ENCODE assay signal across 9 cellular contexts in genomic region chr1:46133946-46134345, GRCh38. TPM values are rescaled to one million over a fixed set of nuclear protein-coding genes. Genes with fewer than 3 reads are reported as not detected.
DNase-seq lines count a peak whose midpoint lies in the region; ATAC-seq and TF ChIP-seq lines count a peak whose summit lies in the region.
"Had no signal": no experiment of that assay in that cellular context is flagged by ENCODE, and none has a peak within 500 bp of the region (broad histone marks: within the 10 kb centered on the region; RNA-seq: fewer than 3 reads in every experiment).

No MANE protein-coding gene starts in this region.

- ATAC-seq in HG03571 (IDR thresholded peaks at IDR 0.05; ENCODE audit: unreplicated experiment) (no peak), GM21619 (IDR thresholded peaks at IDR 0.05; ENCODE audit: unreplicated experiment) (no peak)

- H4K20me1 ChIP-seq in Karpas-422 (ENCODE audit: insufficient read depth, low read depth, low read length) (no peaks in the 10 kb centered on the region), neural progenitor cell (ENCODE audit: low read depth) (peaks cover 24% of the 10 kb centered on the region)

- peak overlapping the region; percentile 97 for H3K4me3 Mint-ChIP-seq in neural progenitor cell

- H3K9me3 Mint-ChIP-seq in neural progenitor cell = no peaks in the 10 kb centered on the region

- peaks cover 34% of the 10 kb centered on the region for H3K4me1 ChIP-seq in Karpas-422 (ENCODE audit: low read length)
- peaks cover 49% of the 10 kb centered on the region for H3K4me1 ChIP-seq in neural progenitor cell

- H3K27me3 ChIP-seq in Karpas-422 (ENCODE audit: low read length) = no peaks in the 10 kb centered on the region
- H3K27me3 ChIP-seq in neural progenitor cell = no peaks in the 10 kb centered on the region

- peaks cover 55% of the 10 kb centered on the region for H3F3A ChIP-seq in neural progenitor cell (ENCODE audit: low read depth)

- peak overlapping the region; percentile 82 for H3K4me2 ChIP-seq in Karpas-422 (ENCODE audit: low read depth, low read length, poor library complexity, severe bottlenecking)
- H3K4me2 ChIP-seq in neural progenitor cell = peak overlapping the region; percentile 83

- H3K27me3 Mint-ChIP-seq in neural progenitor cell (ENCODE audit: insufficient read depth, low read depth) = peaks cover 2% of the 10 kb centered on the region

- H3K36me3 Mint-ChIP-seq in neural progenitor cell = no peaks in the 10 kb centered on the region

- peaks cover 47% of the 10 kb centered on the region for H3K4me1 Mint-ChIP-seq in neural progenitor cell

- TF ChIP-seq CTCF in astrocyte of the cerebellum (IDR thresholded peaks at IDR 0.05; ENCODE audit: low read depth, low read length, missing control alignments) (no peak), neural progenitor cell (IDR thresholded peaks at IDR 0.05) (no peak)

- H3K27ac ChIP-seq in Karpas-422 (ENCODE audit: low read length) (no peak overlapping the region), neural progenitor cell (peak overlapping the region; percentile 100)

- peaks cover 33% of the 10 kb centered on the region for H3K79me2 ChIP-seq in Karpas-422 (ENCODE audit: low read length)
- H3K79me2 ChIP-seq in neural progenitor cell (ENCODE audit: low read depth) = peaks cover 34% of the 10 kb centered on the region

- POLR2A ChIA-PET in HEK293T (lab: Yijun Ruan, JAX) = interaction anchor here (1.0 to 1.6 kb wide), 4 partner anchors 21 to 112 kb away, joined by 3 to 4 read pairs (median 3); no protein-coding TSS in a partner anchor

- H3K9me3 ChIP-seq in Karpas-422 (ENCODE audit: low read length) (no peaks in the 10 kb centered on the region), neural progenitor cell (ENCODE audit: low read depth) (no peaks in the 10 kb centered on the region)

- CTCF ChIA-PET in HEK293T (lab: Yijun Ruan, JAX) = interaction anchor here (0.6 kb wide), 1 partner anchor 14 kb away, joined by 6 read pairs; no protein-coding TSS in a partner anchor

- in situ Hi-C loops in astrocyte of the cerebellum (cut with HindIII; ENCODE audit: low sequenced_read_pairs) = no loop called here

- H3K9me2 ChIP-seq in Karpas-422 (replicated peaks; ENCODE audit: insufficient read depth, low read length) = no peaks in the 10 kb centered on the region

- H2AFZ ChIP-seq in Karpas-422 (ENCODE audit: low read length) (no peak overlapping the region), neural progenitor cell (replicated peaks) (no peak overlapping the region)

- H3K9ac ChIP-seq in Karpas-422 (ENCODE audit: low read length) (peak overlapping the region; percentile 92), neural progenitor cell (peak overlapping the region; percentile 21)

- DNase-seq in DMS153 (lab: John Stamatoyannopoulos, UW) = peak; percentile 28
- no peak for DNase-seq in Karpas-422
- no peak for DNase-seq in astrocyte of the cerebellum (ENCODE audit: low read depth)
- peak; percentile 62 for DNase-seq in neural progenitor cell (ENCODE audit: low spot score)
- DNase-seq in stimulated activated naive CD4-positive, alpha-beta T cell (lab: John Stamatoyannopoulos, UW) = no peak
- no peak for DNase-seq in HEK293T (ENCODE audit: extremely low spot score)

- H3K4me3 ChIP-seq in Karpas-422 (ENCODE audit: low read length) (peak overlapping the region; percentile 75), astrocyte of the cerebellum (ENCODE audit: low read depth, low read length) (peak overlapping the region; percentile 90), neural progenitor cell (peak overlapping the region; percentile 95)

- H3K36me3 ChIP-seq in Karpas-422 (ENCODE audit: insufficient read depth, low read length) = no peaks in the 10 kb centered on the region
- no peaks in the 10 kb centered on the region for H3K36me3 ChIP-seq in neural progenitor cell

- peak overlapping the region; percentile 100 for H3K27ac Mint-ChIP-seq in neural progenitor cell

TF ChIP-seq in HEK293T, 16 proteins besides CTCF, POLR2A, EP300 and RAD21:
- TF ChIP-seq BHLHE40 (IDR thresholded peaks at IDR 0.05; ENCODE audit: borderline replicate concordance) = no peak
- no peak for TF ChIP-seq SUZ12 (IDR thresholded peaks at IDR 0.05)

RNA-seq across cellular contexts. Expression of gene PIK3R3, which starts 1.5 kb away (rescaled TPM):
- 10.4 and 12.7 TPM in 2 replicates for total RNA-seq in Karpas-422 (2014; rRNA removed; shearing (Covaris generic); ENCODE audit: low replicate concordance)
- total RNA-seq in neural progenitor cell (ENCODE audit: low replicate concordance) = 81.2 and 107 TPM in 2 replicates

RNA-seq across cellular contexts. Expression of gene TSPAN1, which starts 40.9 kb away (rescaled TPM):
- not detected in 2 replicates for total RNA-seq in Karpas-422 (2014; rRNA removed; shearing (Covaris generic); ENCODE audit: low replicate concordance)
- total RNA-seq in neural progenitor cell (ENCODE audit: low replicate concordance) = not detected in 2 replicates

RNA-seq across cellular contexts. Expression of gene P3R3URF, which starts 42.3 kb away (rescaled TPM):
- not detected in 2 replicates for total RNA-seq in Karpas-422 (2014; rRNA removed; shearing (Covaris generic); ENCODE audit: low replicate concordance)
- total RNA-seq in neural progenitor cell (ENCODE audit: low replicate concordance) = not detected in 2 replicates
- total RNA-seq: RPMI7951 had no signal

Comparison
In these comparisons a context has a peak if more than half of its experiments do, and no peak if none do; other contexts are left out.
1. DNase-seq: peak in DMS153 (single experiment) and neural progenitor cell (single experiment); none in Karpas-422 (single experiment), astrocyte of the cerebellum (single experiment), stimulated activated naive CD4-positive, alpha-beta T cell (0 of 6) and HEK293T (single experiment).
2. Peak in every context shown above with its lines, with median percentiles within 50 percentile points of each other: H3K4me3 ChIP-seq.